ENCODE assay signal across 1 cellular context in genomic region chr1:19169642-19170041, GRCh38.
A peak's percentile ranks its signal among the peaks of the same experiment; 100 is the strongest.
TF ChIP-seq lines count a peak whose summit lies in the region.

No MANE protein-coding gene starts in this region.

TF ChIP-seq in GM12878, 131 proteins besides CTCF, POLR2A, EP300 and RAD21 (continued from another document and continues in another):
- TF ChIP-seq ZBTB40 (IDR thresholded peaks at IDR 0.05; ENCODE audit: borderline replicate concordance) (peak; percentile 23; the same call in 1 of the 2 replicates), IRF5 (IDR thresholded peaks at IDR 0.05; ENCODE audit: borderline replicate concordance) (no peak), BMI1 (IDR thresholded peaks at IDR 0.05; ENCODE audit: borderline replicate concordance) (no peak), TCF12 (IDR thresholded peaks at IDR 0.05; ENCODE audit: low read depth, low read length) (peak; percentile 39; the same call in 1 of the 2 replicates), NKRF (conservative IDR thresholded peaks at IDR 0.05) (no peak), E4F1 (IDR thresholded peaks at IDR 0.05; ENCODE audit: borderline replicate concordance, partially characterized antibody) (no peak), SRF (IDR thresholded peaks at IDR 0.05; ENCODE audit: low read depth in 2 of 2, low read length in 2 of 2) (no peak), IKZF2 (IDR thresholded peaks at IDR 0.05) (peak in 1 of 2 experiments; percentile 11; a peak in 1 of 4 replicates), RELA (IDR thresholded peaks at IDR 0.05; ENCODE audit: borderline replicate concordance, partially characterized antibody) (no peak), CUX1 (IDR thresholded peaks at IDR 0.05; ENCODE audit: insufficient replicate concordance, low read depth, low read length) (peak; percentile 47), PAX5 (IDR thresholded peaks at IDR 0.05; ENCODE audit: borderline replicate concordance, low read depth, low read length) (no peak), KLF5 (IDR thresholded peaks at IDR 0.05; ENCODE audit: partially characterized antibody) (no peak), ZBTB4 (CRISPR knock-in tag; IDR thresholded peaks at IDR 0.05) (no peak), DPF2 (IDR thresholded peaks at IDR 0.05) (0 out of 2 replicates have a peak, but pooled peaks have one; percentile 42), BRCA1 (IDR thresholded peaks at IDR 0.05; ENCODE audit: low read depth, low read length) (no peak), NFIC (IDR thresholded peaks at IDR 0.05; ENCODE audit: low read depth, low read length) (peak; percentile 78), FOXM1 (IDR thresholded peaks at IDR 0.05; ENCODE audit: low read depth, low read length) (peak; percentile 60; the same call in 1 of the 2 replicates), RB1 (IDR thresholded peaks at IDR 0.05; ENCODE audit: borderline replicate concordance) (no peak), E2F8 (IDR thresholded peaks at IDR 0.05; ENCODE audit: low read depth, partially characterized antibody) (no peak), CBX3 (IDR thresholded peaks at IDR 0.05; ENCODE audit: borderline replicate concordance, low read depth) (no peak), SMC3 (IDR thresholded peaks at IDR 0.05; ENCODE audit: borderline replicate concordance, low read length) (no peak), ZSCAN29 (IDR thresholded peaks at IDR 0.05) (no peak), RBBP5 (conservative IDR thresholded peaks at IDR 0.05) (no peak), IRF4 (IDR thresholded peaks at IDR 0.05; ENCODE audit: low read depth, low read length) (peak; percentile 58; the same call in 1 of the 2 replicates), ATF2 (IDR thresholded peaks at IDR 0.05; ENCODE audit: low read length) (peak; percentile 74), TARDBP (IDR thresholded peaks at IDR 0.05; ENCODE audit: borderline replicate concordance) (no peak)
